ENCODE assay signal across 14 cellular contexts in the genomic region with DNA sequence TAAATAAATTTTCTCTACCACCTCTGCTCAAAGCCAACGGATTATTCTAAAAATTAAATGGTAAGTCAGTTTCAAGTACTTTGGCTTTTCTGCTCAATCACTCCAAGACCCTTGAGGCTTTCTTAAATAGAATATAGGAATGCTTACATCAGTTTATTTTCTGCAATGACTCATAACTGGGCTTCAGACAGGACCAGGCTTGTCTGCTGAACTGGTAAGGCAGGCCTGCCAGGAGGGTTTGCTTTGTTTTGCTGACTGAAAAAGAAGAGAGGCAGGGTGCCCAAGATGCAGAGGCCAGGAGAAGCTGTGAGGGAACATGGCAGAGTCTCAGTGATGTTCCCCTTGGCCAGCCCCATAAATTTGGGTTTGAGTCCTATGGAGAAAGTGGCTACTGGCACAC.
DNase-seq lines count a peak whose midpoint lies in the region; ATAC-seq, FAIRE-seq and TF ChIP-seq lines count a peak whose summit lies in the region.
"Had no signal": no experiment of that assay in that cellular context is flagged by ENCODE, and none has a peak within 500 bp of the region (broad histone marks: within the 10 kb centered on the region; RNA-seq: fewer than 3 reads in every experiment).

No MANE protein-coding gene starts in this region.

- CTCF ChIA-PET in AG04450 (lab: Charles Lee) = interaction anchor here (2.3 kb wide), 1 partner anchor 13 kb away, joined by 15 read pairs; no protein-coding TSS in a partner anchor
- CTCF ChIA-PET in WTC11 (lab: Charles Lee) = interaction anchor here (5.4 kb wide), 1 partner anchor 13 kb away, joined by 35 read pairs; no protein-coding TSS in a partner anchor

- DNase-seq in AG04450 (ENCODE audit: low read depth, low spot score) = peak; percentile 3
- peak; percentile 54 for DNase-seq in astrocyte (ENCODE audit: low read depth)
- DNase-seq in foreskin melanocyte = peak; percentile 25
- no peak for DNase-seq in DMS114 treated with DMSO at 0.1 percent for 48 hours (lab: John Stamatoyannopoulos, UW; ENCODE audit: unreplicated experiment)
- no peak for DNase-seq in GM13977 (ENCODE audit: low spot score)
- DNase-seq in WTC11 (ENCODE audit: low spot score) = no peak
- DNase-seq in uterus = no peak
- DNase-seq: activated CD4-positive, alpha-beta T cell treated with anti-CD3 and anti-CD28 coated beads for 4 hours; activated naive CD4-positive, alpha-beta T cell treated with anti-CD3 and anti-CD28 coated beads, Interleukin-2, amount 50 U/mL, for 16 hours; effector CD4-positive, alpha-beta T cell; GDM1; NCI-H2029 had no signal

- no peak for TF ChIP-seq POLR2A in uterus (IDR thresholded peaks at IDR 0.05)

- H3K27ac ChIP-seq in AG04450 (ENCODE audit: low read depth, low read length) (no peak overlapping the region), astrocyte (ENCODE audit: low read depth, low read length) (no peak overlapping the region), uterus (no peak overlapping the region)

- FAIRE-seq in astrocyte (lab: Jason Lieb, UNC) = no peak

- H3K4me1 ChIP-seq in astrocyte (ENCODE audit: insufficient read depth, low read length) (peaks cover 7% of the 10 kb centered on the region), uterus (no peaks in the 10 kb centered on the region)

- H3K27ac Mint-ChIP-seq in astrocyte (ENCODE audit: unreplicated experiment) (peak overlapping the region; percentile 97), WTC11 (no peak overlapping the region)

- TF ChIP-seq CTCF in AG04450 (IDR thresholded peaks at IDR 0.05; ENCODE audit: low read depth, low read length) (no peak), astrocyte (IDR thresholded peaks at IDR 0.05; ENCODE audit: insufficient read depth, low read depth, low read length) (no peak), GM13977 (IDR thresholded peaks at IDR 0.05; ENCODE audit: extremely low read depth, insufficient read depth, missing control alignments) (no peak), WTC11 (IDR thresholded peaks at IDR 0.05) (no peak), uterus (IDR thresholded peaks at IDR 0.05) (no peak)

- H3K9me3 Mint-ChIP-seq in astrocyte (ENCODE audit: unreplicated experiment) = peaks cover 6% of the 10 kb centered on the region
- H3K9me3 Mint-ChIP-seq in WTC11 = peaks cover 14% of the 10 kb centered on the region

- H3K4me1 Mint-ChIP-seq in astrocyte (ENCODE audit: low read depth, unreplicated experiment) (peaks cover 21% of the 10 kb centered on the region), WTC11 (peaks cover 5% of the 10 kb centered on the region; the same call in 1 of the 2 replicates)

- in situ Hi-C loops in GM13977 (cut with MboI; ENCODE audit: low pct_unique_long_range_greater_than_20kb, low sequenced_read_pairs, unreplicated experiment) = no loop called here

- H3K79me2 ChIP-seq in astrocyte (ENCODE audit: insufficient read depth, low read length) = no peaks in the 10 kb centered on the region

- no peaks in the 10 kb centered on the region for H4K20me1 ChIP-seq in astrocyte (ENCODE audit: insufficient read depth, low read length)

- no peaks in the 10 kb centered on the region for H3K36me3 ChIP-seq in astrocyte (ENCODE audit: insufficient read depth, low read length)
- H3K36me3 ChIP-seq in uterus = no peaks in the 10 kb centered on the region

- H3K36me3 Mint-ChIP-seq in astrocyte (ENCODE audit: low read depth, unreplicated experiment) (peaks cover 5% of the 10 kb centered on the region), WTC11 (no peaks in the 10 kb centered on the region)

- no peak overlapping the region for H3K4me2 ChIP-seq in astrocyte (ENCODE audit: low read length)

- H3K9ac ChIP-seq in astrocyte (ENCODE audit: low read length) = no peak overlapping the region

- peak; percentile 62 for ATAC-seq in HG02588 (IDR thresholded peaks at IDR 0.05; ENCODE audit: unreplicated experiment)
- no peak for ATAC-seq in WTC11

- H2AFZ ChIP-seq in astrocyte (ENCODE audit: low read depth, low read length) = peak overlapping the region; percentile 65

- no peak overlapping the region for H3K4me3 ChIP-seq in AG04450 (ENCODE audit: low read depth, low read length)
- no peak overlapping the region for H3K4me3 ChIP-seq in astrocyte (ENCODE audit: insufficient read depth, low read depth, low read length)
- no peak overlapping the region for H3K4me3 ChIP-seq in uterus

- POLR2A ChIA-PET in AG04450 (lab: Yijun Ruan, JAX) = no interaction called here
- POLR2A ChIA-PET in WTC11 (lab: Charles Lee) = no interaction called here

- H3K4me3 Mint-ChIP-seq in astrocyte (ENCODE audit: unreplicated experiment) (no peak overlapping the region), WTC11 (no peak overlapping the region)
- H3K4me3 Mint-ChIP-seq: neural crest cell had no signal

- H3K27me3 Mint-ChIP-seq in astrocyte (ENCODE audit: low read depth, unreplicated experiment) (no peaks in the 10 kb centered on the region), WTC11 (ENCODE audit: low read depth) (0 out of 2 replicates have a peak, but pooled peaks cover 3% of the 10 kb centered on the region)

- H3K9me3 ChIP-seq in AG04450 (ENCODE audit: control insufficient read depth, insufficient read depth, low read length) = no peaks in the 10 kb centered on the region
- H3K9me3 ChIP-seq in astrocyte (ENCODE audit: insufficient read depth, low read depth, low read length) = no peaks in the 10 kb centered on the region
- no peaks in the 10 kb centered on the region for H3K9me3 ChIP-seq in uterus

- H3K27me3 ChIP-seq in AG04450 (ENCODE audit: control insufficient read depth, insufficient read depth, low read length) = no peaks in the 10 kb centered on the region
- no peaks in the 10 kb centered on the region for H3K27me3 ChIP-seq in astrocyte (ENCODE audit: insufficient read depth, low read length)
- no peaks in the 10 kb centered on the region for H3K27me3 ChIP-seq in uterus

- intact Hi-C loops in uterus (cut with DNase I; ENCODE audit: low total_unique reads) = no loop called here

TF ChIP-seq in WTC11, 78 proteins besides CTCF, POLR2A, EP300 and RAD21:
- no peak for TF ChIP-seq ZNF416 (CRISPR knock-in tag; IDR thresholded peaks at IDR 0.05)
- TF ChIP-seq NR3C1 (CRISPR knock-in tag; conservative IDR thresholded peaks at IDR 0.05; ENCODE audit: low read depth) = no peak
- TF ChIP-seq, protein P1, sequence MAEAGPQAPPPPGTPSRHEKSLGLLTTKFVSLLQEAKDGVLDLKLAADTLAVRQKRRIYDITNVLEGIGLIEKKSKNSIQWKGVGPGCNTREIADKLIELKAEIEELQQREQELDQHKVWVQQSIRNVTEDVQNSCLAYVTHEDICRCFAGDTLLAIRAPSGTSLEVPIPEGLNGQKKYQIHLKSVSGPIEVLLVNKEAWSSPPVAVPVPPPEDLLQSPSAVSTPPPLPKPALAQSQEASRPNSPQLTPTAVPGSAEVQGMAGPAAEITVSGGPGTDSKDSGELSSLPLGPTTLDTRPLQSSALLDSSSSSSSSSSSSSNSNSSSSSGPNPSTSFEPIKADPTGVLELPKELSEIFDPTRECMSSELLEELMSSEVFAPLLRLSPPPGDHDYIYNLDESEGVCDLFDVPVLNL (CRISPR knock-in tag; IDR thresholded peaks at IDR 0.05; ENCODE audit: borderline replicate concordance, low read depth) = no peak

Comparison
In these comparisons a context has a peak if more than half of its experiments do, and no peak if none do; other contexts are left out.
1. DNase-seq: peak in AG04450 (single experiment), astrocyte (single experiment) and foreskin melanocyte (single experiment); none in DMS114 treated with DMSO at 0.1 percent for 48 hours (single experiment), GM13977 (single experiment), WTC11 (single experiment) and uterus (0 of 2).